ENCODE assay signal across 23 cellular contexts in the genomic region with DNA sequence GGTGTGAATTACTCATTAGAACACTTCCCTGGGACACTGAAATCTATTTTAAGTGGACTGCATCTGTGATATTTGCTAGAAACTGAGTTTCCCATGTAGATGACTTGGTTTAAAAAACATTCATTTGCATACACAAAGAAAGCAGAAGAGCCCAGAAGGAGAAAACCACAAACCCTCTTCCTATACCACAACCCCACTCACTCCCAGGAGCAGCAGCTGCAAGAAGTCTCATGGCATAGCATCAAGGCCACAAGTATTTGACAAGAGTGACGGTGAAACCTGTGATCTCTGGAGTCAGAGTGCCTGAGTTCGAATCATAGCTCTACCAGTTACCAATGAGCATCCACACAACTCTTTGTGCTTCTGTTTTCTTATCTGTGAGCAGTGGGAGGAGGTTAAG. TPM values are rescaled to one million over a fixed set of nuclear protein-coding genes. Genes with fewer than 3 reads are reported as not detected.
DNase-seq lines count a peak whose midpoint lies in the region; ATAC-seq and TF ChIP-seq lines count a peak whose summit lies in the region.
"Had no signal": no experiment of that assay in that cellular context is flagged by ENCODE, and none has a peak within 500 bp of the region (broad histone marks: within the 10 kb centered on the region; RNA-seq: fewer than 3 reads in every experiment).

No MANE protein-coding gene starts in this region.

- no peaks in the 10 kb centered on the region for H3K36me3 ChIP-seq in MM.1S (replicated peaks; ENCODE audit: insufficient read depth, low read length)
- H3K36me3 ChIP-seq: adrenal gland, neutrophil, transverse colon had no signal

- H3K4me2 ChIP-seq in MM.1S (ENCODE audit: low read depth, low read length), result no peak overlapping the region
- H3K4me2 ChIP-seq: A549 had no signal

- H3K36me3 Mint-ChIP-seq in activated CD8-positive, alpha-beta T cell treated with anti-CD3 and anti-CD28 coated beads, Interleukin-2, amount 10 ng/mL, durations not matched to agents 7 days and 5 days (ENCODE audit: low read depth), result peaks cover 4% of the 10 kb centered on the region
- H3K36me3 Mint-ChIP-seq: T-cell had no signal

- H3K9me3 Mint-ChIP-seq in activated CD8-positive, alpha-beta T cell treated with anti-CD3 and anti-CD28 coated beads, Interleukin-2, amount 10 ng/mL, durations not matched to agents 7 days and 5 days (ENCODE audit: insufficient read depth), result peaks cover 12% of the 10 kb centered on the region

- H3K27ac Mint-ChIP-seq in activated CD8-positive, alpha-beta T cell treated with anti-CD3 and anti-CD28 coated beads, Interleukin-2, amount 10 ng/mL, durations not matched to agents 7 days and 5 days, result no peak overlapping the region
- H3K27ac Mint-ChIP-seq: T-cell had no signal

- peak; percentile 84 to 88 for DNase-seq in AML-193 (lab: John Stamatoyannopoulos, UW)
- peak; percentile 44 for DNase-seq in MM.1S
- DNase-seq in SKM-1 (lab: John Stamatoyannopoulos, UW; ENCODE audit: unreplicated experiment), result peak; percentile 61
- DNase-seq in choroid plexus epithelial cell (ENCODE audit: low read depth), result peak; percentile 6
- no peak for DNase-seq in activated CD8-positive, alpha-beta T cell treated with anti-CD3 and anti-CD28 coated beads, Interleukin-2, amount 10 ng/mL, durations not matched to agents 7 days and 5 days
- DNase-seq in NCI-H345 (lab: John Stamatoyannopoulos, UW), result no peak
- DNase-seq: CD8-positive, alpha-beta memory T cell; kidney glomerular epithelial cell; NCI-H2171 treated with DMSO at 0.1 percent for 48 hours; NCI-H748 treated with DMSO at 0.1 percent for 48 hours; stimulated activated CD4-positive, alpha-beta T cell treated with anti-CD3 and anti-CD28 coated beads, Interleukin-15, amount 100 ng/mL, for 24 hours; stimulated activated naive CD4-positive, alpha-beta T cell; T-cell; transverse colon had no signal

- no peaks in the 10 kb centered on the region for H3K27me3 ChIP-seq in MM.1S (replicated peaks; ENCODE audit: insufficient read depth, low read length)
- H3K27me3 ChIP-seq: adrenal gland, neutrophil, transverse colon had no signal

- H3K27me3 Mint-ChIP-seq in activated CD8-positive, alpha-beta T cell treated with anti-CD3 and anti-CD28 coated beads, Interleukin-2, amount 10 ng/mL, durations not matched to agents 7 days and 5 days (ENCODE audit: low read depth), result peaks cover 2% of the 10 kb centered on the region
- H3K27me3 Mint-ChIP-seq: T-cell had no signal

- CTCF ChIA-PET in activated CD8-positive, alpha-beta T cell treated with anti-CD3 and anti-CD28 coated beads, Interleukin-2, amount 10 ng/mL, durations not matched to agents 7 days and 5 days (lab: Charles Lee), result interaction anchor here (1.0 kb wide), 2 partner anchors 16 to 32 kb away, joined by 3 to 5 read pairs; no protein-coding TSS in a partner anchor

- no peaks in the 10 kb centered on the region for H3K9me3 ChIP-seq in MM.1S (replicated peaks; ENCODE audit: insufficient read depth, low read length)
- H3K9me3 ChIP-seq: A549, adrenal gland, neutrophil, transverse colon had no signal

- no peaks in the 10 kb centered on the region for H3K79me2 ChIP-seq in MM.1S (ENCODE audit: low read length)

- ATAC-seq in GM21717 (IDR thresholded peaks at IDR 0.05; ENCODE audit: unreplicated experiment) (no peak), GM19397 (IDR thresholded peaks at IDR 0.05; ENCODE audit: unreplicated experiment) (no peak)
- no peak for ATAC-seq in activated CD8-positive, alpha-beta T cell treated with anti-CD3 and anti-CD28 coated beads, Interleukin-2, amount 10 ng/mL, durations not matched to agents 7 days and 5 days
- ATAC-seq: A549; activated CD4-positive, CD25-positive, alpha-beta regulatory T cell treated with anti-CD3 and anti-CD28 coated beads, Interleukin-2, amount 50 U/mL, for 24 hours; T-cell had no signal

- H3K9me2 ChIP-seq in MM.1S (replicated peaks; ENCODE audit: insufficient read depth, low read length), result no peaks in the 10 kb centered on the region

- no peaks in the 10 kb centered on the region for H4K20me1 ChIP-seq in MM.1S (ENCODE audit: insufficient read depth, low read length)

- H3K4me1 ChIP-seq in MM.1S (ENCODE audit: low read length), result peaks cover 12% of the 10 kb centered on the region
- H3K4me1 ChIP-seq: A549, adrenal gland, transverse colon had no signal

- peaks cover 9% of the 10 kb centered on the region for H3K4me1 Mint-ChIP-seq in activated CD8-positive, alpha-beta T cell treated with anti-CD3 and anti-CD28 coated beads, Interleukin-2, amount 10 ng/mL, durations not matched to agents 7 days and 5 days (ENCODE audit: low read depth)

- H2AFZ ChIP-seq in MM.1S (ENCODE audit: low read length), result no peak overlapping the region

- TF ChIP-seq CTCF in MM.1S (IDR thresholded peaks at IDR 0.05; ENCODE audit: low read length) (no peak), choroid plexus epithelial cell (conservative IDR thresholded peaks at IDR 0.05; ENCODE audit: low read depth, low read length) (no peak)

- no peak overlapping the region for H3K4me3 Mint-ChIP-seq in activated CD8-positive, alpha-beta T cell treated with anti-CD3 and anti-CD28 coated beads, Interleukin-2, amount 10 ng/mL, durations not matched to agents 7 days and 5 days
- H3K4me3 Mint-ChIP-seq: CD8-positive, alpha-beta memory T cell; T-cell had no signal

- no peak overlapping the region for H3K27ac ChIP-seq in MM.1S (ENCODE audit: low read length)
- H3K27ac ChIP-seq: A549, adrenal gland, neutrophil, RWPE1, transverse colon had no signal

- POLR2A ChIA-PET in activated CD8-positive, alpha-beta T cell treated with anti-CD3 and anti-CD28 coated beads, Interleukin-2, amount 10 ng/mL, durations not matched to agents 7 days and 5 days (lab: Charles Lee), result no interaction called here

- H3K9ac ChIP-seq in MM.1S (ENCODE audit: low read length), result no peak overlapping the region

- H3K4me3 ChIP-seq in MM.1S (ENCODE audit: low read length), result no peak overlapping the region
- no peak overlapping the region for H3K4me3 ChIP-seq in choroid plexus epithelial cell (ENCODE audit: low read depth, low read length)
- H3K4me3 ChIP-seq: A549, adrenal gland, transverse colon had no signal

- no peaks in the 10 kb centered on the region for H3F3A ChIP-seq in MM.1S (ENCODE audit: insufficient read depth, low read length)

RNA-seq across cellular contexts. Expression of a gene that starts 44.7 kb away (rescaled TPM):
- total RNA-seq in activated CD8-positive, alpha-beta T cell treated with anti-CD3 and anti-CD28 coated beads, Interleukin-2, amount 10 ng/mL, durations not matched to agents 7 days and 5 days, result 100 to 1,000 TPM; 112 to 123 TPM
- total RNA-seq: fibroblast of villous mesenchyme, renal cortical epithelial cell had no signal

Comparison
In these comparisons a context has a peak if more than half of its experiments do, and no peak if none do; other contexts are left out.
1. DNase-seq: peak in AML-193 (2 of 2), MM.1S (single experiment), SKM-1 (single experiment) and choroid plexus epithelial cell (single experiment); none in activated CD8-positive, alpha-beta T cell treated with anti-CD3 and anti-CD28 coated beads, Interleukin-2, amount 10 ng/mL, durations not matched to agents 7 days and 5 days (single experiment) and NCI-H345 (single experiment).